Comparison of ENCODE assay signal across 2 cellular contexts in the genomic region with DNA sequence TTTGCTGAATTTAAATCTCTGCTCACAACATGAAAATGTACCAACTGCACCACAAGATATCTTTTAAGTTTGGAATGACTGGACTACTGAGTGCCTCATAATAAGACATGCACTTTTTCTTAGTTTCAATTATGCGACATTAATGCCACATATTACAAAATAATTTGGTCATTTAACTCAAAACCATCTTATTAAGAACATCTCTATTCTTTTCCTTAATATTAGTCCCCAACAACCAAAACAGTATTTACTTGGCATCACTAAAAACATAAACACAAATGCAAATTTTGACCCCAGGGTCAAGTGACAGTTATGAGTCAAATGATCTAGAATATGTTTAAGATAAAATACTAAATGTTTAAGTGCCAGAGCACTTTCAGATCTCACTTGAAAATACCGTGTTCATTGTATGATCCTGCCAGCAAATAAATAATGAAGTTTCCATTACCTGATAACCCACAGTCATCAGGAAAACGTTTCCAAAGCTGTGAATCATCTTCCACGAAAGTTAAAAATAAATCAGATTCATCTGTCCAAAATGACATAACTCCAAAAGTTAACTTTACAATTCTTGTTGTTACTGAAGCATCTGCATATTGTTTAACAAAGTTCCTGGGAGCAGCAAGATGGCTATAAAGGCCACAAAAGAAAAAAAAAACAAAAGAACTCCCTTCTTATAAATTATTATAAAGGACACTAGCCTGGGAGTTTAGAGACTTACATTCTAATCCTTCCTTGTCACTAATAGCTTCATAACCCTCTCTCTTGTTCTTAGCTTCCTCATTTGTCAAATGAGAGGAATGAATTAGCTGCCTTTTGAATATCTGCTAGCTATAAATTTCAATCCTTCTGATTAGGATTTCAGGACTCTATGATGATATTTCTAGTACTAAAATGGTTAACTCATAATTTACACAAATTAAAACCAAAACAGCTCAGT.
TF ChIP-seq lines count a peak whose summit lies in the region.

No MANE protein-coding gene starts in this region.

TF ChIP-seq in GM23338, 12 proteins besides CTCF, POLR2A, EP300 and RAD21 (continued from another document and continues in another):
- TF ChIP-seq, protein P1, sequence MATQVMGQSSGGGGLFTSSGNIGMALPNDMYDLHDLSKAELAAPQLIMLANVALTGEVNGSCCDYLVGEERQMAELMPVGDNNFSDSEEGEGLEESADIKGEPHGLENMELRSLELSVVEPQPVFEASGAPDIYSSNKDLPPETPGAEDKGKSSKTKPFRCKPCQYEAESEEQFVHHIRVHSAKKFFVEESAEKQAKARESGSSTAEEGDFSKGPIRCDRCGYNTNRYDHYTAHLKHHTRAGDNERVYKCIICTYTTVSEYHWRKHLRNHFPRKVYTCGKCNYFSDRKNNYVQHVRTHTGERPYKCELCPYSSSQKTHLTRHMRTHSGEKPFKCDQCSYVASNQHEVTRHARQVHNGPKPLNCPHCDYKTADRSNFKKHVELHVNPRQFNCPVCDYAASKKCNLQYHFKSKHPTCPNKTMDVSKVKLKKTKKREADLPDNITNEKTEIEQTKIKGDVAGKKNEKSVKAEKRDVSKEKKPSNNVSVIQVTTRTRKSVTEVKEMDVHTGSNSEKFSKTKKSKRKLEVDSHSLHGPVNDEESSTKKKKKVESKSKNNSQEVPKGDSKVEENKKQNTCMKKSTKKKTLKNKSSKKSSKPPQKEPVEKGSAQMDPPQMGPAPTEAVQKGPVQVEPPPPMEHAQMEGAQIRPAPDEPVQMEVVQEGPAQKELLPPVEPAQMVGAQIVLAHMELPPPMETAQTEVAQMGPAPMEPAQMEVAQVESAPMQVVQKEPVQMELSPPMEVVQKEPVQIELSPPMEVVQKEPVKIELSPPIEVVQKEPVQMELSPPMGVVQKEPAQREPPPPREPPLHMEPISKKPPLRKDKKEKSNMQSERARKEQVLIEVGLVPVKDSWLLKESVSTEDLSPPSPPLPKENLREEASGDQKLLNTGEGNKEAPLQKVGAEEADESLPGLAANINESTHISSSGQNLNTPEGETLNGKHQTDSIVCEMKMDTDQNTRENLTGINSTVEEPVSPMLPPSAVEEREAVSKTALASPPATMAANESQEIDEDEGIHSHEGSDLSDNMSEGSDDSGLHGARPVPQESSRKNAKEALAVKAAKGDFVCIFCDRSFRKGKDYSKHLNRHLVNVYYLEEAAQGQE (IDR thresholded peaks at IDR 0.05; ENCODE audit: unreplicated experiment) = no peak
- TF ChIP-seq ZNF114 (CRISPR knock-in tag; IDR thresholded peaks at IDR 0.05) = no peak
- TF ChIP-seq, protein P2, sequence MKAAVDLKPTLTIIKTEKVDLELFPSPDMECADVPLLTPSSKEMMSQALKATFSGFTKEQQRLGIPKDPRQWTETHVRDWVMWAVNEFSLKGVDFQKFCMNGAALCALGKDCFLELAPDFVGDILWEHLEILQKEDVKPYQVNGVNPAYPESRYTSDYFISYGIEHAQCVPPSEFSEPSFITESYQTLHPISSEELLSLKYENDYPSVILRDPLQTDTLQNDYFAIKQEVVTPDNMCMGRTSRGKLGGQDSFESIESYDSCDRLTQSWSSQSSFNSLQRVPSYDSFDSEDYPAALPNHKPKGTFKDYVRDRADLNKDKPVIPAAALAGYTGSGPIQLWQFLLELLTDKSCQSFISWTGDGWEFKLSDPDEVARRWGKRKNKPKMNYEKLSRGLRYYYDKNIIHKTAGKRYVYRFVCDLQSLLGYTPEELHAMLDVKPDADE (IDR thresholded peaks at IDR 0.05) = no peak
- TF ChIP-seq EZH2phosphoT487 (IDR thresholded peaks at IDR 0.05; ENCODE audit: unreplicated experiment) = no peak
- TF ChIP-seq STAT1 (IDR thresholded peaks at IDR 0.05; ENCODE audit: unreplicated experiment) = no peak
- no peak for TF ChIP-seq EZH2 (IDR thresholded peaks at IDR 0.05; ENCODE audit: low read depth, unreplicated experiment)
- no peak for TF ChIP-seq CREB1 (CRISPR knock-in tag; IDR thresholded peaks at IDR 0.05; ENCODE audit: low read depth)
- TF ChIP-seq POLR2AphosphoS5 (IDR thresholded peaks at IDR 0.05; ENCODE audit: low read depth) = no peak
- TF ChIP-seq NANOG (IDR thresholded peaks at IDR 0.05; ENCODE audit: borderline replicate concordance) = no peak
- no peak for TF ChIP-seq ZNF331 (CRISPR knock-in tag; IDR thresholded peaks at IDR 0.05; ENCODE audit: low read depth)

TF ChIP-seq in SK-N-SH, 30 proteins besides CTCF, POLR2A, EP300 and RAD21 (continued from another document):
- TF ChIP-seq, protein P1 (IDR thresholded peaks at IDR 0.05; ENCODE audit: low read depth, low read length) = no peak
- TF ChIP-seq FOXM1 (IDR thresholded peaks at IDR 0.05; ENCODE audit: low read depth) = no peak
- peak; percentile 71 for TF ChIP-seq FOSL2 (IDR thresholded peaks at IDR 0.05; ENCODE audit: borderline replicate concordance, low read depth)
